In genomic region chr16:12095275-12096161, GRCh38 we compare ENCODE assay signal across 8 cellular contexts.
DNase-seq lines count a peak whose midpoint lies in the region; ATAC-seq and TF ChIP-seq lines count a peak whose summit lies in the region.

No MANE protein-coding gene starts in this region.

- no peak overlapping the region for H3K4me3 ChIP-seq in upper lobe of right lung

- no peaks in the 10 kb centered on the region for H3K27me3 Mint-ChIP-seq in Calu3 (ENCODE audit: unreplicated experiment)

- BruUV-seq in Calu3 (replicated peaks; lab: Mats Ljungman, UMichigan) = no TSS peak

- peak overlapping the region; percentile 53 for H3K27ac ChIP-seq in upper lobe of right lung

- H3K9me3 Mint-ChIP-seq in Calu3 (ENCODE audit: low read depth, unreplicated experiment) = no peaks in the 10 kb centered on the region

- no peaks in the 10 kb centered on the region for H3K36me3 ChIP-seq in upper lobe of right lung

- H3K36me3 Mint-ChIP-seq in Calu3 (ENCODE audit: insufficient read depth, unreplicated experiment) = no peaks in the 10 kb centered on the region

- H3K27me3 ChIP-seq in upper lobe of right lung = no peaks in the 10 kb centered on the region

- peaks cover 47% of the 10 kb centered on the region for H3K4me1 ChIP-seq in upper lobe of right lung

- CTCF ChIA-PET in Calu3 (lab: Charles Lee) = interaction anchor here (0.6 to 1.9 kb wide), 11 partner anchors 10 to 750 kb away, joined by 3 to 16 read pairs (median 4); no protein-coding TSS in a partner anchor

- H3K4me3 Mint-ChIP-seq in Calu3 (ENCODE audit: low read depth, unreplicated experiment) = no peak overlapping the region

- H3K27ac Mint-ChIP-seq in Calu3 (ENCODE audit: unreplicated experiment) = no peak overlapping the region

- in situ Hi-C loops in SK-MEL-5 (cut with HindIII; ENCODE audit: low pct_unique_long_range_greater_than_20kb, low sequenced_read_pairs) = no loop called here

- peak; percentile 60 for ATAC-seq in upper lobe of right lung

- DNase-seq in Calu3 (peak; percentile 76), Kasumi-1 (lab: John Stamatoyannopoulos, UW) (peak; percentile 16 to 42), SK-MEL-5 (ENCODE audit: low read depth, low spot score) (peak; percentile 53), globus pallidus (ENCODE audit: low spot score) (peak; percentile 73), pons (ENCODE audit: low spot score) (peak; percentile 60), upper lobe of right lung (peak; percentile 82)
- peak; percentile 65 for DNase-seq in activated naive CD4-positive, alpha-beta T cell treated with anti-CD3 and anti-CD28 coated beads, Interleukin-2, amount 50 U/mL, for 16 hours
- DNase-seq in NK-92 treated with Interleukin-12 subunit alpha and Interleukin-12 subunit beta, amount 100 ng/mL, for 24 hours (lab: John Stamatoyannopoulos, UW) = no peak

- peak; percentile 94 for TF ChIP-seq CTCF in Calu3 (IDR thresholded peaks at IDR 0.05; ENCODE audit: unreplicated experiment)
- peak; percentile 92 for TF ChIP-seq CTCF in upper lobe of right lung (IDR thresholded peaks at IDR 0.05)

- H3K9me3 ChIP-seq in upper lobe of right lung = no peaks in the 10 kb centered on the region

- peaks cover 13% of the 10 kb centered on the region for H3K4me1 Mint-ChIP-seq in Calu3 (ENCODE audit: low read depth, unreplicated experiment)

- intact Hi-C loops in Calu3 (cut with micrococcal nuclease; ENCODE audit: unreplicated experiment) = loop anchor here (1.0 kb wide), 3 partner anchors 120 to 246 kb away; no protein-coding TSS in a partner anchor
- intact Hi-C loops in upper lobe of right lung (cut with DNase I) = no loop called here
